Comparison of ENCODE assay signal across 8 cellular contexts in the genomic region with DNA sequence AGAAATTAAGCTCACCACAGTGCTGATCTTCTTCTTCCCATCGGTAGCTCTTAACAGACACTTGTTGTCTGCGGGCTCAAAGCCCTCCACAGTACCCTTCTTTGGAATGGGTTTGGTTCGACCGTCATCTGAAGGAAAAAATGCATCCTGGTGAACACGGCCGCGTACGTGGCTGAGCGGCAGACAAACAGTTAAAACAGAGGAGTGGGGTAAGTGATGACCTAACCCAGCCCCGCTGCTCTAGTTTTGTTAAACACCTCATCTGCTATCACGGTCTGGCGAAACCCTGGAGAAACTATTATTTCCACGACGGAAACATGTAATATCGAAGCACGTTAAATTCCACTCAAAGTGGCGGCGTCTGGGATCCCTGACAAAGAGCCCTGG. TPM values are rescaled to one million over a fixed set of nuclear protein-coding genes. Genes with fewer than 3 reads are reported as not detected.
DNase-seq lines count a peak whose midpoint lies in the region; ATAC-seq and TF ChIP-seq lines count a peak whose summit lies in the region.

No MANE protein-coding gene starts in this region.

- H3K9me3 ChIP-seq in SJCRH30 (replicated peaks) = no peaks in the 10 kb centered on the region

- H3K36me3 ChIP-seq in SJCRH30 = peaks cover 39% of the 10 kb centered on the region

- ATAC-seq in esophagus mucosa (peak; percentile 2), omental fat pad (ENCODE audit: low FRiP score) (peak; percentile 28), HG02759 (IDR thresholded peaks at IDR 0.05; ENCODE audit: unreplicated experiment) (no peak)

- DNase-seq in SJCRH30 (no peak), omental fat pad (ENCODE audit: low spot score) (no peak), SKM-1 treated with dmso at 0.1 percent for 144 hours (lab: John Stamatoyannopoulos, UW; ENCODE audit: unreplicated experiment) (no peak), NCI-H187 treated with DMSO at 0.1 percent for 48 hours (lab: John Stamatoyannopoulos, UW) (no peak), SIG-M5 (lab: John Stamatoyannopoulos, UW) (no peak)

- peaks cover 11% of the 10 kb centered on the region for H3K4me1 ChIP-seq in SJCRH30

- TF ChIP-seq CTCF in GM12875 (IDR thresholded peaks at IDR 0.05; ENCODE audit: borderline replicate concordance, insufficient read depth, low read depth, low read length) (no peak), omental fat pad (IDR thresholded peaks at IDR 0.05) (no peak)

- H3K27ac ChIP-seq in SJCRH30 = peak overlapping the region; percentile 58

- H3K27me3 ChIP-seq in SJCRH30 = no peaks in the 10 kb centered on the region

- H3K4me3 ChIP-seq in GM12875 (ENCODE audit: low read depth, low read length) (peak overlapping the region; percentile 89), SJCRH30 (peak overlapping the region; percentile 83)

RNA-seq across cellular contexts. Expression of gene SRP14, which starts 0.7 kb away (rescaled TPM):
- total RNA-seq in SJCRH30 (2014; rRNA removed; shearing (Covaris generic)) = 406 and 411 TPM in 2 replicates
- total RNA-seq in esophagus mucosa = 99.7 TPM
- total RNA-seq in omental fat pad = 100 to 1,000 TPM; 276 to 299 (median 286) TPM
